In genomic region chr18:57909620-57910019, GRCh38 we compare ENCODE assay signal across 16 cellular contexts.
A peak's percentile ranks its signal among the peaks of the same experiment; 100 is the strongest.
DNase-seq lines count a peak whose midpoint lies in the region; ATAC-seq and TF ChIP-seq lines count a peak whose summit lies in the region.
"Had no signal": no experiment of that assay in that cellular context is flagged by ENCODE, and none has a peak within 500 bp of the region (broad histone marks: within the 10 kb centered on the region; RNA-seq: fewer than 3 reads in every experiment).

No MANE protein-coding gene starts in this region.

- no peak overlapping the region for H3K4me3 Mint-ChIP-seq in activated naive CD8-positive, alpha-beta T cell treated with anti-CD3 and anti-CD28 coated beads for 36 hours
- H3K4me3 Mint-ChIP-seq: CD4-positive, CD25-positive, alpha-beta regulatory T cell; stimulated activated naive CD8-positive, alpha-beta T cell treated with anti-CD3 and anti-CD28 coated beads, Interleukin-15, amount 100 ng/mL, for 72 hours had no signal

- DNase-seq in right cardiac atrium (peak in 2 of 3 donors; percentile 25 to 58), Right ventricle myocardium inferior (ENCODE audit: missing footprints) (no peak), adipocyte (ENCODE audit: low read depth) (peak; percentile 16), head of caudate nucleus (peak; percentile 16 to 89 (median 58)), ascending aorta (ENCODE audit: low spot score in 2 of 2) (no peak)
- DNase-seq in activated naive CD8-positive, alpha-beta T cell treated with anti-CD3 and anti-CD28 coated beads for 36 hours, result no peak
- DNase-seq: activated gamma-delta T cell; CD4-positive, CD25-positive, alpha-beta regulatory T cell; DND-41; NCI-H1694; NCI-H446 treated with DMSO at 0.1 percent for 48 hours; SK-N-SH; stimulated activated naive CD8-positive, alpha-beta T cell treated with anti-CD3 and anti-CD28 coated beads, Interleukin-15, amount 100 ng/mL, for 72 hours; upper lobe of right lung had no signal

- H3K4me1 ChIP-seq in right cardiac atrium (ENCODE audit: control insufficient read depth, insufficient read depth, low read length) (no peaks in the 10 kb centered on the region), adipocyte (ENCODE audit: control insufficient read depth, insufficient read depth, low read length) (no peaks in the 10 kb centered on the region), gastroesophageal sphincter (no peaks in the 10 kb centered on the region), ascending aorta (no peaks in the 10 kb centered on the region)
- H3K4me1 ChIP-seq: upper lobe of right lung had no signal

- no peaks in the 10 kb centered on the region for H3K9me3 ChIP-seq in right cardiac atrium (ENCODE audit: control insufficient read depth, low read length)
- H3K9me3 ChIP-seq in adipocyte (ENCODE audit: control insufficient read depth, low read length), result no peaks in the 10 kb centered on the region
- H3K9me3 ChIP-seq in gastroesophageal sphincter, result no peaks in the 10 kb centered on the region
- no peaks in the 10 kb centered on the region for H3K9me3 ChIP-seq in ascending aorta
- H3K9me3 ChIP-seq: SK-N-SH, upper lobe of right lung had no signal

- H3K36me3 Mint-ChIP-seq in activated naive CD8-positive, alpha-beta T cell treated with anti-CD3 and anti-CD28 coated beads for 36 hours, result no peaks in the 10 kb centered on the region
- H3K36me3 Mint-ChIP-seq: CD4-positive, CD25-positive, alpha-beta regulatory T cell had no signal

- 70% methylated on average over 7 of the region's 7 CpGs for WGBS in right cardiac atrium
- 86% methylated on average over 4 of the region's 7 CpGs; no CpG with 5 or more reads in 1 of the 2 donors for WGBS in gastroesophageal sphincter (ENCODE audit: low coverage in 1 of 2), 2 donors

- H3K9ac ChIP-seq in adipocyte (ENCODE audit: low read length), result no peak overlapping the region
- H3K9ac ChIP-seq: SK-N-SH had no signal

- no peak for TF ChIP-seq EP300 in gastroesophageal sphincter (IDR thresholded peaks at IDR 0.05)

- H3K4me1 Mint-ChIP-seq in activated naive CD8-positive, alpha-beta T cell treated with anti-CD3 and anti-CD28 coated beads for 36 hours, result no peaks in the 10 kb centered on the region
- H3K4me1 Mint-ChIP-seq: CD4-positive, CD25-positive, alpha-beta regulatory T cell; stimulated activated naive CD8-positive, alpha-beta T cell treated with anti-CD3 and anti-CD28 coated beads, Interleukin-15, amount 100 ng/mL, for 72 hours had no signal

- intact Hi-C loops in right cardiac atrium (cut with DNase I) (no loop called here), Right ventricle myocardium inferior (cut with DNase I) (no loop called here), head of caudate nucleus (cut with DNase I) (no loop called here), ascending aorta (cut with DNase I) (no loop called here)

- H3K27me3 Mint-ChIP-seq in activated naive CD8-positive, alpha-beta T cell treated with anti-CD3 and anti-CD28 coated beads for 36 hours, result peaks cover 10% of the 10 kb centered on the region

- TF ChIP-seq CTCF in gastroesophageal sphincter (IDR thresholded peaks at IDR 0.05), result no peak
- TF ChIP-seq CTCF in ascending aorta (IDR thresholded peaks at IDR 0.05), result no peak

- H3K36me3 ChIP-seq in adipocyte (ENCODE audit: control insufficient read depth, insufficient read depth, low read length, severe bottlenecking), result no peaks in the 10 kb centered on the region
- no peaks in the 10 kb centered on the region for H3K36me3 ChIP-seq in gastroesophageal sphincter
- H3K36me3 ChIP-seq in ascending aorta, result no peaks in the 10 kb centered on the region
- H3K36me3 ChIP-seq: upper lobe of right lung had no signal

- H3K27ac Mint-ChIP-seq in activated naive CD8-positive, alpha-beta T cell treated with anti-CD3 and anti-CD28 coated beads for 36 hours, result no peak overlapping the region
- H3K27ac Mint-ChIP-seq: CD4-positive, CD25-positive, alpha-beta regulatory T cell had no signal

- ATAC-seq in right cardiac atrium, result peak; percentile 74 to 94
- ATAC-seq in Right ventricle myocardium inferior, result no peak
- no peak for ATAC-seq in activated CD4-positive, CD25-positive, alpha-beta regulatory T cell treated with anti-CD3 and anti-CD28 coated beads, Interleukin-2, amount 50 U/mL, for 24 hours
- no peak for ATAC-seq in gastroesophageal sphincter
- ATAC-seq: stimulated activated naive CD8-positive, alpha-beta T cell treated with anti-CD3 and anti-CD28 coated beads, Interleukin-15, amount 100 ng/mL, for 72 hours; upper lobe of right lung had no signal

- TF ChIP-seq POLR2A in gastroesophageal sphincter (IDR thresholded peaks at IDR 0.05), result no peak

- H3K27me3 ChIP-seq in right cardiac atrium (ENCODE audit: control insufficient read depth, insufficient read depth), result no peaks in the 10 kb centered on the region
- H3K27me3 ChIP-seq in adipocyte (replicated peaks; ENCODE audit: control insufficient read depth, insufficient read depth, low read length), result peaks cover 9% of the 10 kb centered on the region
- H3K27me3 ChIP-seq in gastroesophageal sphincter, result no peaks in the 10 kb centered on the region
- no peaks in the 10 kb centered on the region for H3K27me3 ChIP-seq in ascending aorta
- H3K27me3 ChIP-seq: upper lobe of right lung had no signal

- H3K9me3 Mint-ChIP-seq in activated naive CD8-positive, alpha-beta T cell treated with anti-CD3 and anti-CD28 coated beads for 36 hours, result no peaks in the 10 kb centered on the region
- H3K9me3 Mint-ChIP-seq: stimulated activated naive CD8-positive, alpha-beta T cell treated with anti-CD3 and anti-CD28 coated beads, Interleukin-15, amount 100 ng/mL, for 72 hours had no signal

- H3K4me3 ChIP-seq in right cardiac atrium (ENCODE audit: low read length) (no peak overlapping the region), adipocyte (ENCODE audit: low read length) (no peak overlapping the region), gastroesophageal sphincter (no peak overlapping the region), ascending aorta (no peak overlapping the region)
- H3K4me3 ChIP-seq: upper lobe of right lung had no signal

- H3K27ac ChIP-seq in right cardiac atrium (ENCODE audit: low read length) (no peak overlapping the region), gastroesophageal sphincter (no peak overlapping the region), ascending aorta (no peak overlapping the region)
- H3K27ac ChIP-seq: upper lobe of right lung had no signal

Comparison
In these comparisons a context has a peak if more than half of its experiments do, and no peak if none do; other contexts are left out.
1. ATAC-seq: peak in right cardiac atrium (2 of 2); none in Right ventricle myocardium inferior (single experiment), activated CD4-positive, CD25-positive, alpha-beta regulatory T cell treated with anti-CD3 and anti-CD28 coated beads, Interleukin-2, amount 50 U/mL, for 24 hours (0 of 2) and gastroesophageal sphincter (single experiment).
2. DNase-seq: peak in right cardiac atrium (2 of 3), adipocyte (single experiment) and head of caudate nucleus (42 of 42); none in Right ventricle myocardium inferior (single experiment), activated naive CD8-positive, alpha-beta T cell treated with anti-CD3 and anti-CD28 coated beads for 36 hours (single experiment) and ascending aorta (0 of 2).